1 cellular context compared by ENCODE assay signal in the genomic region with DNA sequence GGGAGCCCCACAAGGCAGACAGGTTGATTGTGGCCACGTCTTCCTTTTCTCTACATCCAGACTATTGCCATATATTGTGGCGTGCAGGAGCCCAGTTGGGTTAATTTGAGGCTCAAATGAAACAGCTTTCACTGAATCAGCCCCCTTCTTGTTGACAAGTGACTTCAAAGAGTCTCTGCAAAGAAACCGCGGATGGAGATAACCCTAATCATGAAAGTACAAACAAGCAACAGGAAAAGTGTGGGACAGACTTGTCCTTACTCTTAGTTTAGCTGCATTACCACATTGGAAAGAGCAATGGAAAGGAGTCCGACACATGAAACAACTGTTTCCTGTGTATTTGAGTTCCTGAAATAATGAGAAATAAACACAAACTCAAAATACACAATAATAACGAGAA.
A peak's percentile ranks its signal among the peaks of the same experiment; 100 is the strongest.
TF ChIP-seq lines count a peak whose summit lies in the region.

No MANE protein-coding gene starts in this region.

TF ChIP-seq in K562, 482 proteins besides CTCF, POLR2A, EP300 and RAD21 (continues in another document):
- TF ChIP-seq CREM (IDR thresholded peaks at IDR 0.05; ENCODE audit: low read depth) (peak; percentile 35; the same call in 1 of the 2 replicates), CC2D1A (IDR thresholded peaks at IDR 0.05) (no peak), ZFP1 (CRISPR knock-in tag; IDR thresholded peaks at IDR 0.05) (no peak), ZNF165 (CRISPR knock-in tag; IDR thresholded peaks at IDR 0.05; ENCODE audit: borderline replicate concordance) (no peak), CBX8 (IDR thresholded peaks at IDR 0.05; ENCODE audit: borderline replicate concordance, extremely low read depth, low read depth, low read length, poor library complexity, severe bottlenecking) (no peak), HNRNPL (IDR thresholded peaks at IDR 0.05; ENCODE audit: low read depth, low read length) (no peak), ZFX (CRISPR knock-in tag; IDR thresholded peaks at IDR 0.05) (no peak), TBP (optimal IDR thresholded peaks at IDR 0.05; ENCODE audit: low read depth, low read length) (no peak), CHCHD3 (CRISPR knock-in tag; IDR thresholded peaks at IDR 0.05) (no peak), ZNF224 (CRISPR knock-in tag; IDR thresholded peaks at IDR 0.05) (no peak), ARID1B (IDR thresholded peaks at IDR 0.05) (peak; percentile 82), SUPT5H (IDR thresholded peaks at IDR 0.05) (no peak), ZNF408 (CRISPR knock-in tag; IDR thresholded peaks at IDR 0.05; ENCODE audit: low read depth) (no peak), ZNF445 (CRISPR knock-in tag; IDR thresholded peaks at IDR 0.05; ENCODE audit: low read depth) (no peak), TCFL5 (CRISPR knock-in tag; conservative IDR thresholded peaks at IDR 0.05) (no peak), POLR3A (IDR thresholded peaks at IDR 0.05; ENCODE audit: borderline replicate concordance, extremely low read depth, insufficient read depth, insufficient read length) (no peak), ZBED1 (IDR thresholded peaks at IDR 0.05) (no peak), SNRNP70 (optimal IDR thresholded peaks at IDR 0.05; ENCODE audit: low read depth, low read length) (no peak), BRD4 (IDR thresholded peaks at IDR 0.05) (no peak), LEF1 (IDR thresholded peaks at IDR 0.05) (peak; percentile 97), ZNF347 (CRISPR knock-in tag; IDR thresholded peaks at IDR 0.05; ENCODE audit: low read depth) (no peak), ZNF143 (CRISPR knock-in tag; IDR thresholded peaks at IDR 0.05) (no peak), PRPF4 (IDR thresholded peaks at IDR 0.05; ENCODE audit: insufficient read depth, low read depth, low read length, poor library complexity, severe bottlenecking) (no peak), TAL1 (IDR thresholded peaks at IDR 0.05) (peak; percentile 57; the same call in 1 of the 2 replicates)
- TF ChIP-seq, protein P1, sequence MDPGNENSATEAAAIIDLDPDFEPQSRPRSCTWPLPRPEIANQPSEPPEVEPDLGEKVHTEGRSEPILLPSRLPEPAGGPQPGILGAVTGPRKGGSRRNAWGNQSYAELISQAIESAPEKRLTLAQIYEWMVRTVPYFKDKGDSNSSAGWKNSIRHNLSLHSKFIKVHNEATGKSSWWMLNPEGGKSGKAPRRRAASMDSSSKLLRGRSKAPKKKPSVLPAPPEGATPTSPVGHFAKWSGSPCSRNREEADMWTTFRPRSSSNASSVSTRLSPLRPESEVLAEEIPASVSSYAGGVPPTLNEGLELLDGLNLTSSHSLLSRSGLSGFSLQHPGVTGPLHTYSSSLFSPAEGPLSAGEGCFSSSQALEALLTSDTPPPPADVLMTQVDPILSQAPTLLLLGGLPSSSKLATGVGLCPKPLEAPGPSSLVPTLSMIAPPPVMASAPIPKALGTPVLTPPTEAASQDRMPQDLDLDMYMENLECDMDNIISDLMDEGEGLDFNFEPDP (CRISPR knock-in tag; IDR thresholded peaks at IDR 0.05): no peak
- TF ChIP-seq, protein P2, sequence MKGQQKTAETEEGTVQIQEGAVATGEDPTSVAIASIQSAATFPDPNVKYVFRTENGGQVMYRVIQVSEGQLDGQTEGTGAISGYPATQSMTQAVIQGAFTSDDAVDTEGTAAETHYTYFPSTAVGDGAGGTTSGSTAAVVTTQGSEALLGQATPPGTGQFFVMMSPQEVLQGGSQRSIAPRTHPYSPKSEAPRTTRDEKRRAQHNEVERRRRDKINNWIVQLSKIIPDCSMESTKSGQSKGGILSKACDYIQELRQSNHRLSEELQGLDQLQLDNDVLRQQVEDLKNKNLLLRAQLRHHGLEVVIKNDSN (CRISPR knock-in tag; IDR thresholded peaks at IDR 0.05): no peak
- TF ChIP-seq, protein P3, sequence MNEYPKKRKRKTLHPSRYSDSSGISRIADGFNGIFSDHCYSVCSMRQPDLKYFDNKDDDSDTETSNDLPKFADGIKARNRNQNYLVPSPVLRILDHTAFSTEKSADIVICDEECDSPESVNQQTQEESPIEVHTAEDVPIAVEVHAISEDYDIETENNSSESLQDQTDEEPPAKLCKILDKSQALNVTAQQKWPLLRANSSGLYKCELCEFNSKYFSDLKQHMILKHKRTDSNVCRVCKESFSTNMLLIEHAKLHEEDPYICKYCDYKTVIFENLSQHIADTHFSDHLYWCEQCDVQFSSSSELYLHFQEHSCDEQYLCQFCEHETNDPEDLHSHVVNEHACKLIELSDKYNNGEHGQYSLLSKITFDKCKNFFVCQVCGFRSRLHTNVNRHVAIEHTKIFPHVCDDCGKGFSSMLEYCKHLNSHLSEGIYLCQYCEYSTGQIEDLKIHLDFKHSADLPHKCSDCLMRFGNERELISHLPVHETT (CRISPR knock-in tag; conservative IDR thresholded peaks at IDR 0.05 in 1 of 2, IDR thresholded peaks at IDR 0.05 in 1 of 2): 0 out of 4 replicates have a peak, but pooled peaks of 1 of the 2 experiments have one; percentile 21
- TF ChIP-seq, protein P4, sequence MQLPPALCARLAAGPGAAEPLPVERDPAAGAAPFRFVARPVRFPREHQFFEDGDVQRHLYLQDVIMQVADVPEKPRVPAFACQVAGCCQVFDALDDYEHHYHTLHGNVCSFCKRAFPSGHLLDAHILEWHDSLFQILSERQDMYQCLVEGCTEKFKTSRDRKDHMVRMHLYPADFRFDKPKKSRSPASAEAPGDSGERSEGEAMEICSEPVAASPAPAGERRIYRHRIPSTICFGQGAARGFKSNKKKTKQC (CRISPR knock-in tag; IDR thresholded peaks at IDR 0.05): no peak
- TF ChIP-seq, protein P5, sequence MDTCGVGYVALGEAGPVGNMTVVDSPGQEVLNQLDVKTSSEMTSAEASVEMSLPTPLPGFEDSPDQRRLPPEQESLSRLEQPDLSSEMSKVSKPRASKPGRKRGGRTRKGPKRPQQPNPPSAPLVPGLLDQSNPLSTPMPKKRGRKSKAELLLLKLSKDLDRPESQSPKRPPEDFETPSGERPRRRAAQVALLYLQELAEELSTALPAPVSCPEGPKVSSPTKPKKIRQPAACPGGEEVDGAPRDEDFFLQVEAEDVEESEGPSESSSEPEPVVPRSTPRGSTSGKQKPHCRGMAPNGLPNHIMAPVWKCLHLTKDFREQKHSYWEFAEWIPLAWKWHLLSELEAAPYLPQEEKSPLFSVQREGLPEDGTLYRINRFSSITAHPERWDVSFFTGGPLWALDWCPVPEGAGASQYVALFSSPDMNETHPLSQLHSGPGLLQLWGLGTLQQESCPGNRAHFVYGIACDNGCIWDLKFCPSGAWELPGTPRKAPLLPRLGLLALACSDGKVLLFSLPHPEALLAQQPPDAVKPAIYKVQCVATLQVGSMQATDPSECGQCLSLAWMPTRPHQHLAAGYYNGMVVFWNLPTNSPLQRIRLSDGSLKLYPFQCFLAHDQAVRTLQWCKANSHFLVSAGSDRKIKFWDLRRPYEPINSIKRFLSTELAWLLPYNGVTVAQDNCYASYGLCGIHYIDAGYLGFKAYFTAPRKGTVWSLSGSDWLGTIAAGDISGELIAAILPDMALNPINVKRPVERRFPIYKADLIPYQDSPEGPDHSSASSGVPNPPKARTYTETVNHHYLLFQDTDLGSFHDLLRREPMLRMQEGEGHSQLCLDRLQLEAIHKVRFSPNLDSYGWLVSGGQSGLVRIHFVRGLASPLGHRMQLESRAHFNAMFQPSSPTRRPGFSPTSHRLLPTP (IDR thresholded peaks at IDR 0.05; ENCODE audit: borderline replicate concordance, extremely low read depth, insufficient read length): no peak
- TF ChIP-seq, protein P6, sequence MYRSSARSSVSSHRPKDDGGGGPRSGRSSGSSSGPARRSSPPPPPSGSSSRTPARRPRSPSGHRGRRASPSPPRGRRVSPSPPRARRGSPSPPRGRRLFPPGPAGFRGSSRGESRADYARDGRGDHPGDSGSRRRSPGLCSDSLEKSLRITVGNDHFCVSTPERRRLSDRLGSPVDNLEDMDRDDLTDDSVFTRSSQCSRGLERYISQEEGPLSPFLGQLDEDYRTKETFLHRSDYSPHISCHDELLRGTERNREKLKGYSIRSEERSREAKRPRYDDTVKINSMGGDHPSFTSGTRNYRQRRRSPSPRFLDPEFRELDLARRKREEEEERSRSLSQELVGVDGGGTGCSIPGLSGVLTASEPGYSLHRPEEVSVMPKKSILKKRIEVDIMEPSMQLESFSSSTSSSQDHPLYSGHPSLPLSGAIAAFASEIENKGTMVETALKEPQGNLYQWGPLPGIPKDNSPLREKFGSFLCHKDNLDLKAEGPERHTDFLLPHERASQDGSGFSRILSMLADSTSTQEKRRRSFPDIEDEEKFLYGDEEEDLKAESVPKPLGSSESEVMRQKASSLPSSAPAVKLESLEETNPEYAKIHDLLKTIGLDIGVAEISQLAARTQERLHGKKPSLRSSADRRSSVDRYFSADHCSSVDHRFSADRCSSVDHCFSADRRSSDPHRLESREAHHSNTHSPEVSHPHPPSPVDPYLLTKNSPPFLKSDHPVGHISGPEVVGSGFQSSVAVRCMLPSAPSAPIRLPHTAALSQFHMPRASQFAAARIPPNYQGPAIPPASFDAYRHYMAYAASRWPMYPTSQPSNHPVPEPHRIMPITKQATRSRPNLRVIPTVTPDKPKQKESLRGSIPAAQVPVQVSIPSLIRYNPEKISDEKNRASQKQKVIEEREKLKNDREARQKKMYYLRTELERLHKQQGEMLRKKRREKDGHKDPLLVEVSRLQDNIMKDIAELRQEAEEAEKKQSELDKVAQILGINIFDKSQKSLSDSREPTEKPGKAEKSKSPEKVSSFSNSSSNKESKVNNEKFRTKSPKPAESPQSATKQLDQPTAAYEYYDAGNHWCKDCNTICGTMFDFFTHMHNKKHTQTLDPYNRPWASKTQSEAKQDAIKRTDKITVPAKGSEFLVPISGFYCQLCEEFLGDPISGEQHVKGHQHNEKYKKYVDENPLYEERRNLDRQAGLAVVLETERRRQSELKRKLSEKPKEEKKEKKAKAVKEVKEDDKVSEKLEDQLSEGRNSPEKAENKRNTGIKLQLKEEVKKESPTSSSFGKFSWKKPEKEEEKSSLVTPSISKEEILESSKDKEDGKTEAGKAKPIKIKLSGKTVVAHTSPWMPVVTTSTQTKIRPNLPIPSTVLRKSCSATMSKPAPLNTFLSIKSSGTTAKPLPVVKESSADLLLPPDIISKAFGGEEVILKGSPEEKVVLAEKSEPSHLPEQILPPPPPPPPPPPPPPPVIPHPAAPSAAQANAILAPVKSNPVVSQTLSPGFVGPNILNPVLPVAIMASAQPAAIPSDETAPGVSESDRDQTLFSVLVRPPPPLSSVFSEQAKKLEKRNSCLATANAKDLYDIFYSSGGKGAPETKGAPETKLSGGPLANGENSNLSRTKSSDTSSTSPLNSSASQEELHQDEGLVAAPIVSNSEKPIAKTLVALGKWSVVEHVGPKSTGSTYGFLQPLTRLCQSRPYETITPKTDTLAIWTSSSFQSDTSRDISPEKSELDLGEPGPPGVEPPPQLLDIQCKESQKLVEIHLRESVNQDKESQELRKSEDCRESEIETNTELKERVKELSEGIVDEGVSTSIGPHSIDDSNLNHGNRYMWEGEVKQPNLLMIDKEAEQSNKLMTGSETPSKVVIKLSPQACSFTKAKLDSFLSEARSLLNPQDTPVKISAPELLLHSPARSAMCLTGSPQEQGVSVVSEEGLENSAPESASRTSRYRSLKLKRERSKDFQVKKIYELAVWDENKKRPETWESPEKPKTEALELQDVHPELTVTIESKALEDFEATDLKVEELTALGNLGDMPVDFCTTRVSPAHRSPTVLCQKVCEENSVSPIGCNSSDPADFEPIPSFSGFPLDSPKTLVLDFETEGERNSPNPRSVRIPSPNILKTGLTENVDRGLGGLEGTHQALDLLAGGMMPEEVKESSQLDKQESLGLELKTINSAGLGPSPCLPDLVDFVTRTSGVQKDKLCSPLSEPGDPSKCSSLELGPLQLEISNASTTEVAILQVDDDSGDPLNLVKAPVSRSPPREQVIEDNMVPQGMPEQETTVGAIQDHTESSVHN (IDR thresholded peaks at IDR 0.05; ENCODE audit: borderline replicate concordance in 1 of 2, low read depth in 1 of 2): no peak
- TF ChIP-seq, protein P7, sequence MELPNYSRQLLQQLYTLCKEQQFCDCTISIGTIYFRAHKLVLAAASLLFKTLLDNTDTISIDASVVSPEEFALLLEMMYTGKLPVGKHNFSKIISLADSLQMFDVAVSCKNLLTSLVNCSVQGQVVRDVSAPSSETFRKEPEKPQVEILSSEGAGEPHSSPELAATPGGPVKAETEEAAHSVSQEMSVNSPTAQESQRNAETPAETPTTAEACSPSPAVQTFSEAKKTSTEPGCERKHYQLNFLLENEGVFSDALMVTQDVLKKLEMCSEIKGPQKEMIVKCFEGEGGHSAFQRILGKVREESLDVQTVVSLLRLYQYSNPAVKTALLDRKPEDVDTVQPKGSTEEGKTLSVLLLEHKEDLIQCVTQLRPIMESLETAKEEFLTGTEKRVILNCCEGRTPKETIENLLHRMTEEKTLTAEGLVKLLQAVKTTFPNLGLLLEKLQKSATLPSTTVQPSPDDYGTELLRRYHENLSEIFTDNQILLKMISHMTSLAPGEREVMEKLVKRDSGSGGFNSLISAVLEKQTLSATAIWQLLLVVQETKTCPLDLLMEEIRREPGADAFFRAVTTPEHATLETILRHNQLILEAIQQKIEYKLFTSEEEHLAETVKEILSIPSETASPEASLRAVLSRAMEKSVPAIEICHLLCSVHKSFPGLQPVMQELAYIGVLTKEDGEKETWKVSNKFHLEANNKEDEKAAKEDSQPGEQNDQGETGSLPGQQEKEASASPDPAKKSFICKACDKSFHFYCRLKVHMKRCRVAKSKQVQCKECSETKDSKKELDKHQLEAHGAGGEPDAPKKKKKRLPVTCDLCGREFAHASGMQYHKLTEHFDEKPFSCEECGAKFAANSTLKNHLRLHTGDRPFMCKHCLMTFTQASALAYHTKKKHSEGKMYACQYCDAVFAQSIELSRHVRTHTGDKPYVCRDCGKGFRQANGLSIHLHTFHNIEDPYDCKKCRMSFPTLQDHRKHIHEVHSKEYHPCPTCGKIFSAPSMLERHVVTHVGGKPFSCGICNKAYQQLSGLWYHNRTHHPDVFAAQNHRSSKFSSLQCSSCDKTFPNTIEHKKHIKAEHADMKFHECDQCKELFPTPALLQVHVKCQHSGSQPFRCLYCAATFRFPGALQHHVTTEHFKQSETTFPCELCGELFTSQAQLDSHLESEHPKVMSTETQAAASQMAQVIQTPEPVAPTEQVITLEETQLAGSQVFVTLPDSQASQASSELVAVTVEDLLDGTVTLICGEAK (IDR thresholded peaks at IDR 0.05): no peak
- TF ChIP-seq, protein P7 (CRISPR knock-in tag; IDR thresholded peaks at IDR 0.05): no peak
